Comparison of ENCODE assay signal across 20 cellular contexts in the genomic region with DNA sequence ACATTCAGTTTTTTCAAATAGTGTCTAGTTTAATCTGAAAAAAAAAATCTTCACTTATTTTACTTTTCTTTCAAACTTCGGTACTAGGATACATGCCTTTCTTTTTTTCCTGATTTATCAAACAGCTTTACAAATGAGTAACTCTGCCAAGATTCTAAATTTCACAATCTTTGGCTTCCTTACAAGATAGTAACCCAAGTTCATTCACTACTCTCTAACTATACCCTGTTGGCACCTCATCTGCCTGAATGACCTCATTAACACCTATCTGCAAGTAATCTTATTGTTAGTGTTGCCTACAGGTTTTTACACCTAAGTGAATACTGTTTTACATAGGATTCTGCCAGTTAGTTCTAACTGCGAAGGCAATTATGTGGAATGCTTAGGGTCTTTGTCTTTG.
A peak's percentile ranks its signal among the peaks of the same experiment; 100 is the strongest.
DNase-seq lines count a peak whose midpoint lies in the region; ATAC-seq, FAIRE-seq and TF ChIP-seq lines count a peak whose summit lies in the region.
"Had no signal": no experiment of that assay in that cellular context is flagged by ENCODE, and none has a peak within 500 bp of the region (broad histone marks: within the 10 kb centered on the region; RNA-seq: fewer than 3 reads in every experiment).

No MANE protein-coding gene starts in this region.

- intact Hi-C loops in kidney (cut with DNase I) (no loop called here), lower lobe of right lung (cut with DNase I) (no loop called here)

- no peak overlapping the region for H3K4me3 ChIP-seq in kidney (ENCODE audit: low read length in 2 of 2)
- H3K4me3 ChIP-seq in lower lobe of right lung = no peak overlapping the region
- H3K4me3 ChIP-seq: cardiac muscle cell, MG63, Peyer's patch had no signal

- DNase-seq in AG20443 (ENCODE audit: low spot score) (peak; percentile 8), RCC 7860 (ENCODE audit: low spot score) (no peak), epithelial cell of prostate (ENCODE audit: low read depth, low spot score) (peak; percentile 3), kidney (no peak), lower lobe of right lung (no peak), OCI-M1 (lab: John Stamatoyannopoulos, UW) (no peak)
- DNase-seq in effector CD4-positive, alpha-beta T cell = no peak
- DNase-seq: activated naive CD4-positive, alpha-beta T cell treated with anti-CD3 and anti-CD28 coated beads for 36 hours; activated T-cell treated with anti-CD3 and anti-CD28 coated beads for 4 hours; head of caudate nucleus; MG63; NCI-H1930; NCI-H774; nucleus accumbens; Peyer's patch; small intestine had no signal

- FAIRE-seq in RCC 7860 (lab: Jason Lieb, UNC) (peak; percentile 57), kidney (lab: Jason Lieb, UNC) (peak; percentile 8)
- FAIRE-seq: small intestine, TTC549 had no signal

- no peak for TF ChIP-seq CTCF in kidney (IDR thresholded peaks at IDR 0.05; ENCODE audit: borderline replicate concordance, extremely low read depth, insufficient read depth)
- TF ChIP-seq CTCF in lower lobe of right lung (IDR thresholded peaks at IDR 0.05) = no peak

- H3K36me3 ChIP-seq in kidney (ENCODE audit: control insufficient read depth in 1 of 2, insufficient read depth in 2 of 2, low read length in 2 of 2) (no peaks in the 10 kb centered on the region), lower lobe of right lung (no peaks in the 10 kb centered on the region)
- H3K36me3 ChIP-seq: cardiac muscle cell, MG63, Peyer's patch had no signal

- ATAC-seq in lower lobe of right lung (no peak), GM18861 (IDR thresholded peaks at IDR 0.05; ENCODE audit: unreplicated experiment) (no peak)
- ATAC-seq: HCT116 had no signal

- H3K4me1 ChIP-seq in kidney (ENCODE audit: control insufficient read depth in 1 of 2, insufficient read depth in 1 of 2, low read depth in 1 of 2, low read length in 2 of 2) (no peaks in the 10 kb centered on the region), lower lobe of right lung (no peaks in the 10 kb centered on the region)
- H3K4me1 ChIP-seq: Peyer's patch had no signal

- H3K27me3 ChIP-seq in lower lobe of right lung (ENCODE audit: low read depth) = no peaks in the 10 kb centered on the region
- H3K27me3 ChIP-seq: cardiac muscle cell, MG63, Peyer's patch had no signal

- H3K9ac ChIP-seq in kidney (ENCODE audit: low read length in 2 of 2) = no peak overlapping the region

- H3K27ac ChIP-seq in epithelial cell of prostate (no peak overlapping the region), kidney (ENCODE audit: low read depth in 2 of 2, low read length in 2 of 2) (no peak overlapping the region), lower lobe of right lung (no peak overlapping the region)
- H3K27ac ChIP-seq: cardiac muscle cell, Peyer's patch had no signal

- no peaks in the 10 kb centered on the region for H3K9me3 ChIP-seq in kidney (ENCODE audit: control insufficient read depth in 1 of 2, low read length in 2 of 2)
- no peaks in the 10 kb centered on the region for H3K9me3 ChIP-seq in lower lobe of right lung
- H3K9me3 ChIP-seq: MG63, Peyer's patch had no signal

Comparison
In these comparisons a context has a peak if more than half of its experiments do, and no peak if none do; other contexts are left out.
1. DNase-seq: peak in AG20443 (single experiment) and epithelial cell of prostate (single experiment); none in RCC 7860 (single experiment), kidney (single experiment), effector CD4-positive, alpha-beta T cell (single experiment), lower lobe of right lung (single experiment) and OCI-M1 (single experiment).